27 cellular contexts compared by ENCODE assay signal in the genomic region with DNA sequence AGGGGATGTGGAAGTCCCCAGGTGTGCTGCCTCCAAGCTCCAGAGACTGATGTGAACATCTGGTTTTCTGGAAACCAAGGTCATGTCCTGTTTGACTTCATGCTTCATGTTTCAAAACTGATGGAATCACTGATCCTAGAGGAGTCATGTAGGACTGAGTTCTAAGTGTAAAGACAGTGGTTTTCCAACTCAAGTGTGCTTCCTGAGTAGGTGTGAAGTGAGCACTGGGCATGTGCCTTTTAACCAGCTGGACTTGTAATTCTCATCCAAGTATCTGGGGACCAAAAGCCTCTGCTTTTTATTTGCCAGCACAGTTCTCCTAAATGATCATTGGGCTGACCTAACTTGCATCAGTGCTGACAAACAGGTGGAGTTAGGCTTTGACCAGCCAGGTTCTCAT. TPM values are rescaled to one million over a fixed set of nuclear protein-coding genes. Genes with fewer than 3 reads are reported as not detected.
"Had no signal": no experiment of that assay in that cellular context is flagged by ENCODE, and none has a peak within 500 bp of the region (broad histone marks: within the 10 kb centered on the region; RNA-seq: fewer than 3 reads in every experiment).

No MANE protein-coding gene starts in this region.

- H3K4me3 Mint-ChIP-seq: activated T-cell treated with anti-CD3 and anti-CD28 coated beads, Interleukin-2, amount 50 U/mL, for 24 hours; activated T-helper 17 cell treated with anti-CD3 and anti-CD28 coated beads, Interleukin-2, amount 50 U/mL, for 72 hours; brain; mesothelial cell of epicardium; naive thymus-derived CD8-positive, alpha-beta T cell; WTC11 had no signal

- H3K36me3 Mint-ChIP-seq: activated naive CD4-positive, alpha-beta T cell treated with anti-CD3 and anti-CD28 coated beads, Interleukin-2, amount 50 U/mL, for 72 hours; brain; mesothelial cell of epicardium; naive thymus-derived CD8-positive, alpha-beta T cell; WTC11 had no signal

- H3K4me1 ChIP-seq: gastrocnemius medialis, left ventricle myocardium inferior, pancreas, right lobe of liver, stomach had no signal

- H3K36me3 ChIP-seq: esophagus squamous epithelium, gastrocnemius medialis, left ventricle myocardium inferior, neutrophil, pancreas, right lobe of liver, stomach, suprapubic skin, vagina had no signal

- H3K27me3 ChIP-seq: esophagus squamous epithelium, gastrocnemius medialis, pancreas, right lobe of liver, suprapubic skin, vagina had no signal

- FAIRE-seq: colon, pancreas had no signal

- DNase-seq: activated CD8-positive, alpha-beta memory T cell treated with anti-CD3 and anti-CD28 coated beads for 24 hours; activated CD8-positive, alpha-beta memory T cell treated with anti-CD3 and anti-CD28 coated beads, Interleukin-2, amount 50 U/mL, for 4 hours; activated T-cell treated with anti-CD3 and anti-CD28 coated beads, Interleukin-2, amount 50 U/mL, for 24 hours; aorta; effector memory CD4-positive, alpha-beta T cell; esophagus squamous epithelium; gastrocnemius medialis; head of caudate nucleus; hypothalamus; left ventricle myocardium inferior; naive thymus-derived CD8-positive, alpha-beta T cell; pancreas; right lobe of liver; stimulated activated CD4-positive, alpha-beta T cell treated with anti-CD3 and anti-CD28 coated beads, Interleukin-1b, Interleukin-23, amount 100 ng/mL, for 48 hours; stomach; T1000; trophoblast cell had no signal

- H3K27ac Mint-ChIP-seq: activated naive CD4-positive, alpha-beta T cell treated with anti-CD3 and anti-CD28 coated beads, Interleukin-2, amount 50 U/mL, for 72 hours; activated T-cell treated with anti-CD3 and anti-CD28 coated beads, Interleukin-2, amount 50 U/mL, for 24 hours; activated T-helper 17 cell treated with anti-CD3 and anti-CD28 coated beads, Interleukin-2, amount 50 U/mL, for 72 hours; WTC11 had no signal

- H3K27ac ChIP-seq: esophagus squamous epithelium, gastrocnemius medialis, left ventricle myocardium inferior, neutrophil, pancreas, right lobe of liver, skin epidermis, stomach, suprapubic skin, vagina had no signal

- H3K9me3 ChIP-seq: esophagus squamous epithelium, gastrocnemius medialis, left ventricle myocardium inferior, neutrophil, pancreas, right lobe of liver, stomach, suprapubic skin, vagina had no signal

- H3K9me3 Mint-ChIP-seq: activated naive CD4-positive, alpha-beta T cell treated with anti-CD3 and anti-CD28 coated beads, Interleukin-2, amount 50 U/mL, for 72 hours; activated T-cell treated with anti-CD3 and anti-CD28 coated beads, Interleukin-2, amount 50 U/mL, for 24 hours; activated T-helper 17 cell treated with anti-CD3 and anti-CD28 coated beads, Interleukin-2, amount 50 U/mL, for 72 hours; naive thymus-derived CD8-positive, alpha-beta T cell; WTC11 had no signal

- H3K4me1 Mint-ChIP-seq: activated T-helper 17 cell treated with anti-CD3 and anti-CD28 coated beads, Interleukin-2, amount 50 U/mL, for 72 hours had no signal

- H3K4me3 ChIP-seq: esophagus squamous epithelium, gastrocnemius medialis, left ventricle myocardium inferior, pancreas, right lobe of liver, skin epidermis, stomach, suprapubic skin, vagina had no signal

RNA-seq across cellular contexts. Expression of gene ABCA4, which starts 36.9 kb away (rescaled TPM):
- total RNA-seq: activated naive CD4-positive, alpha-beta T cell treated with anti-CD3 and anti-CD28 coated beads, Interleukin-2, amount 50 U/mL, for 72 hours; activated T-helper 17 cell treated with anti-CD3 and anti-CD28 coated beads, Interleukin-2, amount 50 U/mL, for 72 hours; gastrocnemius medialis; naive thymus-derived CD8-positive, alpha-beta T cell had no signal
- polyA plus RNA-seq: naive thymus-derived CD8-positive, alpha-beta T cell had no signal
